ENCODE assay signal across 20 cellular contexts in genomic region chr11:62119569-62119968, GRCh38. TPM values are rescaled to one million over a fixed set of nuclear protein-coding genes. Genes with fewer than 3 reads are reported as not detected.
DNase-seq lines count a peak whose midpoint lies in the region; ATAC-seq, FAIRE-seq and TF ChIP-seq lines count a peak whose summit lies in the region.
"Had no signal": no experiment of that assay in that cellular context is flagged by ENCODE, and none has a peak within 500 bp of the region (broad histone marks: within the 10 kb centered on the region; RNA-seq: fewer than 3 reads in every experiment).

No MANE protein-coding gene starts in this region.

- ATAC-seq in right cardiac atrium, result no peak
- ATAC-seq in K562, result no peak
- ATAC-seq: CD8-positive, alpha-beta T cell had no signal

- POLR2A ChIA-PET in K562 (lab: Yijun Ruan, JAX), result no interaction called here

- FAIRE-seq in K562 (lab: Jason Lieb, UNC), result no peak
- FAIRE-seq: A204.1, D721Med, G401.6, GM12891, GM19239 had no signal

- no peak overlapping the region for H2AFZ ChIP-seq in K562 (ENCODE audit: low read depth, low read length)

- CTCF ChIA-PET in K562 (lab: Yijun Ruan, JAX; ENCODE audit: low intra/inter-chr PET ratio), result no interaction called here

- H3K36me3 ChIP-seq in left ventricle myocardium inferior (no peaks in the 10 kb centered on the region), K562 (ENCODE audit: control insufficient read depth, insufficient read depth, low read length) (no peaks in the 10 kb centered on the region)
- H3K36me3 ChIP-seq: BLaER1 treated with 17β-estradiol and CSF1 and Interleukin-3, amounts not matched to agents 10 nM and 100 nM had no signal

- no peak for TF ChIP-seq RAD21 in K562 (CRISPR knock-in tag; conservative IDR thresholded peaks at IDR 0.05 in 1 of 2, IDR thresholded peaks at IDR 0.05 in 1 of 2)

- peaks cover 13% of the 10 kb centered on the region for H3K4me1 ChIP-seq in left ventricle myocardium inferior
- H3K4me1 ChIP-seq in right cardiac atrium (ENCODE audit: control insufficient read depth, insufficient read depth, low read length), result no peaks in the 10 kb centered on the region
- H3K4me1 ChIP-seq in K562 (replicated peaks in 1 of 2; ENCODE audit: control insufficient read depth in 2 of 2, insufficient read depth in 2 of 2, low read length in 2 of 2), result peaks cover 5% of the 10 kb centered on the region in 2 experiments; a peak in 3 of 5 replicates

- H3K27ac ChIP-seq in left ventricle myocardium inferior (replicated peaks) (peak overlapping the region; percentile 32), right cardiac atrium (ENCODE audit: low read length) (no peak overlapping the region), K562 (ENCODE audit: extremely low read depth, low read depth, low read length) (no peak overlapping the region)
- H3K27ac ChIP-seq: BLaER1 treated with 17β-estradiol and CSF1 and Interleukin-3, amounts not matched to agents 10 nM and 100 nM; C4-2B had no signal

- no TSS peak for BruUV-seq in K562 (replicated peaks; lab: Mats Ljungman, UMichigan)

- TF ChIP-seq CTCF in left ventricle myocardium inferior (IDR thresholded peaks at IDR 0.05; ENCODE audit: borderline replicate concordance), result no peak
- no peak for TF ChIP-seq CTCF in K562 (IDR thresholded peaks at IDR 0.05 in 2 of 3, conservative IDR thresholded peaks at IDR 0.05 in 1 of 3; ENCODE audit: insufficient read depth in 2 of 3, low read depth in 1 of 3, low read length in 3 of 3)

- peaks cover 8% of the 10 kb centered on the region for H3K79me2 ChIP-seq in K562 (ENCODE audit: control insufficient read depth, insufficient read depth, low read length)

- in situ Hi-C loops in K562 (cut with MboI), result no loop called here

- TF ChIP-seq EP300 in K562 (IDR thresholded peaks at IDR 0.05; ENCODE audit: low read length), result no peak

- H3K9me1 ChIP-seq in K562 (ENCODE audit: control insufficient read depth, insufficient read depth, low read length), result no peaks in the 10 kb centered on the region

- no peak overlapping the region for H3K4me2 ChIP-seq in K562 (ENCODE audit: insufficient read depth, low read length)
- H3K4me2 ChIP-seq: BLaER1 treated with 17β-estradiol and CSF1 and Interleukin-3, amounts not matched to agents 10 nM and 100 nM had no signal

- H3K9ac ChIP-seq in K562 (ENCODE audit: insufficient read depth in 1 of 2, low read depth in 2 of 2, low read length in 2 of 2), result no peak overlapping the region
- H3K9ac ChIP-seq: BLaER1 treated with 17β-estradiol and CSF1 and Interleukin-3, amounts not matched to agents 10 nM and 100 nM had no signal

- TF ChIP-seq POLR2A in K562 (conservative IDR thresholded peaks at IDR 0.05), result no peak

- DNase-seq in left ventricle myocardium inferior (no peak), right cardiac atrium (no peak), K562 (ENCODE audit: extremely low read depth in 1 of 4, low spot score in 3 of 4) (no peak)
- no peak for DNase-seq in activated CD4-positive, alpha-beta T cell treated with anti-CD3 and anti-CD28 coated beads for 4 hours
- no peak for DNase-seq in stimulated activated CD4-positive, alpha-beta T cell treated with anti-CD3 and anti-CD28 coated beads, Interleukin-4, amount 100 ng/mL, for 4 hours
- DNase-seq: 8988T; AML-193; Caco-2; Calu3; CD4-positive, alpha-beta T cell; CD8-positive, alpha-beta T cell; DMS79 treated with DMSO at 0.1 percent for 48 hours; GF-D8 had no signal

- 0 out of 2 replicates have a peak, but pooled peaks cover 3% of the 10 kb centered on the region for H4K20me1 ChIP-seq in K562 (replicated peaks; ENCODE audit: control insufficient read depth, insufficient read depth, low read length)

- 77% methylated on average over 3 of the region's 3 CpGs for WGBS in right cardiac atrium
- 23% methylated on average over 3 of the region's 3 CpGs for WGBS in K562 (ENCODE audit: insufficient coverage, low coverage, missing lambda C conversion rate)

- H3K4me3 ChIP-seq in left ventricle myocardium inferior (no peak overlapping the region), right cardiac atrium (ENCODE audit: low read length) (no peak overlapping the region), K562 (no peak overlapping the region)
- H3K4me3 ChIP-seq: BLaER1 treated with 17β-estradiol and CSF1 and Interleukin-3, amounts not matched to agents 10 nM and 100 nM had no signal

- no peaks in the 10 kb centered on the region for H3K27me3 ChIP-seq in left ventricle myocardium inferior (ENCODE audit: low read depth)
- H3K27me3 ChIP-seq in right cardiac atrium (ENCODE audit: control insufficient read depth, insufficient read depth), result no peaks in the 10 kb centered on the region
- H3K27me3 ChIP-seq in K562 (ENCODE audit: control insufficient read depth in 2 of 2, insufficient read depth in 2 of 2, low read length in 2 of 2), result no peaks in the 10 kb centered on the region
- H3K27me3 ChIP-seq: BLaER1 treated with 17β-estradiol and CSF1 and Interleukin-3, amounts not matched to agents 10 nM and 100 nM had no signal

- intact Hi-C loops in left ventricle myocardium inferior (cut with micrococcal nuclease) (no loop called here), right cardiac atrium (cut with DNase I) (no loop called here), K562 (cut with micrococcal nuclease) (no loop called here)

- peaks cover 4% of the 10 kb centered on the region for H3K9me3 ChIP-seq in left ventricle myocardium inferior (replicated peaks)
- H3K9me3 ChIP-seq in right cardiac atrium (ENCODE audit: control insufficient read depth, low read length), result no peaks in the 10 kb centered on the region
- peaks cover 7% of the 10 kb centered on the region; the same call in 1 of the 2 replicates for H3K9me3 ChIP-seq in K562 (replicated peaks; ENCODE audit: control insufficient read depth, insufficient read depth, low read depth, low read length)

TF ChIP-seq in K562, 482 proteins besides CTCF, POLR2A, EP300 and RAD21:
- no peak for TF ChIP-seq TEAD2 (tag; IDR thresholded peaks at IDR 0.05)
- TF ChIP-seq NELFE (IDR thresholded peaks at IDR 0.05; ENCODE audit: insufficient read depth, insufficient read length), result no peak
- TF ChIP-seq BCOR (IDR thresholded peaks at IDR 0.05), result peak; percentile 59; the same call in 1 of the 2 replicates
- TF ChIP-seq RBM25 (IDR thresholded peaks at IDR 0.05; ENCODE audit: low read depth, low read length, severe bottlenecking), result peak; percentile 8
- TF ChIP-seq ZNF146 (CRISPR knock-in tag; IDR thresholded peaks at IDR 0.05; ENCODE audit: unreplicated experiment), result peak; percentile 80
TF ChIP-seq in K562: peak in this region for 3.

RNA-seq across cellular contexts. Expression of gene INCENP, which starts 4.2 kb away (rescaled TPM):
- total RNA-seq in left ventricle myocardium inferior (9.8 TPM), right cardiac atrium (10 to 100 TPM; 15.1 to 24.4 (median 19.7) TPM), K562 (2014; rRNA removed) (51.4 and 59.4 TPM in 2 replicates), K562 (2014; rRNA removed; fragmentation: Illumina TruSeq; extraction: Trizol) (25.0 and 35.2 TPM in 2 replicates), K562 (2015; rRNA removed; fragmentation: Illumina TruSeq; extraction: Trizol) (28.2 and 29.9 TPM in 2 replicates), K562 (2021) (78.1 and 97.9 TPM in 2 replicates)
- polyA plus RNA-seq in right cardiac atrium (3.6 TPM), K562 (2011; rRNA removed) (25.2 and 37.0 TPM in 2 replicates), K562 (2014; fragmentation: Illumina TruSeq; extraction: Trizol) (40.9 and 52.0 TPM in 2 replicates), K562 (2014; fragmentation: Nextera tagmentation; extraction: Ambion mirVana) (1 to 10 TPM; 1.1 to 3.3 TPM), K562 (2014; rRNA removed) (41.9 and 46.4 TPM in 2 replicates)
- total RNA-seq in K562 (2011; cell fraction: chromatin; rRNA removed; ENCODE audit: low replicate concordance), result 77.0 and 104 TPM in 2 replicates
- 49.2 and 49.6 TPM in 2 replicates for total RNA-seq in K562 (2011; cell fraction: nucleolus; rRNA removed)
- 50.6 and 77.9 TPM in 2 replicates for total RNA-seq in K562 (2011; cell fraction: nucleoplasm; rRNA removed)
- polyA plus RNA-seq in K562 (2011; cell fraction: cytosol; rRNA removed), result 28.9 and 42.0 TPM in 2 replicates
- polyA plus RNA-seq in K562 (2011; cell fraction: nucleus; rRNA removed), result 66.5 and 106 TPM in 2 replicates
- 39.2 and 41.6 TPM in 2 replicates for polyA plus RNA-seq in K562 (2012)
- 31.3 and 39.8 TPM in 2 replicates for polyA minus RNA-seq in K562 (2011; rRNA and poly(A)+ RNA removed)
- polyA minus RNA-seq in K562 (2011; cell fraction: cytosol; rRNA and poly(A)+ RNA removed), result 62.3 and 71.7 TPM in 2 replicates
- 29.8 and 46.9 TPM in 2 replicates for polyA minus RNA-seq in K562 (2011; cell fraction: nucleus; rRNA and poly(A)+ RNA removed)
